In genomic region chr12:54383041-54383609, GRCh38 we compare ENCODE assay signal across 11 cellular contexts. TPM values are rescaled to one million over a fixed set of nuclear protein-coding genes. Genes with fewer than 3 reads are reported as not detected.
DNase-seq lines count a peak whose midpoint lies in the region; ATAC-seq lines count a peak whose summit lies in the region.
"Had no signal": no experiment of that assay in that cellular context is flagged by ENCODE, and none has a peak within 500 bp of the region (broad histone marks: within the 10 kb centered on the region; RNA-seq: fewer than 3 reads in every experiment).

No MANE protein-coding gene starts in this region.

- H3K9ac ChIP-seq in skeletal muscle tissue (ENCODE audit: low read depth in 1 of 3, low read length in 3 of 3) = no peak overlapping the region

- peak; percentile 49 for DNase-seq in DMS53 (lab: John Stamatoyannopoulos, UW)
- no peak for DNase-seq in DMS53 treated with DMSO at 0.1 percent for 48 hours (lab: John Stamatoyannopoulos, UW; ENCODE audit: unreplicated experiment)
- DNase-seq in NOMO-1 (lab: John Stamatoyannopoulos, UW; ENCODE audit: unreplicated experiment in 2 of 2) = peak; percentile 77 to 79
- peak; percentile 53 for DNase-seq in dermis blood vessel endothelial cell
- no peak for DNase-seq in SHP77 treated with DMSO at 0.1 percent for 48 hours (lab: John Stamatoyannopoulos, UW)
- DNase-seq: activated naive CD8-positive, alpha-beta T cell treated with anti-CD3 and anti-CD28 coated beads, Interleukin-2, amount 10 ng/mL, durations not matched to agents 7 days and 5 days; midbrain had no signal

- H3K27me3 ChIP-seq in skeletal muscle tissue (ENCODE audit: control insufficient read depth in 3 of 3, insufficient read depth in 3 of 3, low read length in 3 of 3) = no peaks in the 10 kb centered on the region

- no peak for ATAC-seq in GM21360 (IDR thresholded peaks at IDR 0.05; ENCODE audit: unreplicated experiment)
- ATAC-seq in HG03469 (IDR thresholded peaks at IDR 0.05; ENCODE audit: unreplicated experiment) = no peak

- H3K4me3 ChIP-seq in skeletal muscle tissue (ENCODE audit: low read length in 3 of 3) = peak overlapping the region in 1 of 3 donors; percentile 41

- no peaks in the 10 kb centered on the region for H3K9me3 ChIP-seq in skeletal muscle tissue (ENCODE audit: control insufficient read depth in 3 of 3, low read length in 3 of 3)

- peak overlapping the region; percentile 34 for H3K27ac ChIP-seq in skeletal muscle tissue (ENCODE audit: low read depth, low read length)
- H3K27ac ChIP-seq: 22Rv1 had no signal

- H3K4me1 ChIP-seq in skeletal muscle tissue (ENCODE audit: control insufficient read depth in 3 of 3, insufficient read depth in 3 of 3, low read length in 3 of 3) = peaks cover 34 to 77% (median 71%) of the 10 kb centered on the region in 3 donors

- peaks cover 0 to 4% (median 0%) of the 10 kb centered on the region in 3 donors for H3K36me3 ChIP-seq in skeletal muscle tissue (ENCODE audit: control insufficient read depth in 3 of 3, insufficient read depth in 3 of 3, low read length in 3 of 3)

RNA-seq across cellular contexts. Expression of gene ZNF385A, which starts 1.4 kb away (rescaled TPM):
- 2.2 and 4.0 TPM in 2 replicates for total RNA-seq in dermis blood vessel endothelial cell
- 3.7 TPM for total RNA-seq in skeletal muscle tissue

RNA-seq across cellular contexts. Expression of gene GPR84, which starts 18.8 kb away (rescaled TPM):
- under 0.01 and 0.05 TPM in 2 replicates for total RNA-seq in dermis blood vessel endothelial cell
- total RNA-seq in skeletal muscle tissue = not detected

RNA-seq across cellular contexts. Expression of gene ITGA5, which starts 35.9 kb away (rescaled TPM):
- total RNA-seq in dermis blood vessel endothelial cell (567 and 846 TPM in 2 replicates), skeletal muscle tissue (78.8 TPM)

RNA-seq across cellular contexts. Expression of gene COPZ1, which starts 58.2 kb away (rescaled TPM):
- total RNA-seq in dermis blood vessel endothelial cell (111 and 159 TPM in 2 replicates), skeletal muscle tissue (62.6 TPM)

Comparison
In these comparisons a context has a peak if more than half of its experiments do, and no peak if none do; other contexts are left out.
1. DNase-seq: peak in DMS53 (single experiment), NOMO-1 (2 of 2) and dermis blood vessel endothelial cell (single experiment); none in DMS53 treated with DMSO at 0.1 percent for 48 hours (single experiment) and SHP77 treated with DMSO at 0.1 percent for 48 hours (single experiment).